8 cellular contexts compared by ENCODE assay signal in genomic region chr5:74631088-74631960, GRCh38. TPM values are rescaled to one million over a fixed set of nuclear protein-coding genes. Genes with fewer than 3 reads are reported as not detected.
DNase-seq lines count a peak whose midpoint lies in the region; ATAC-seq, FAIRE-seq and TF ChIP-seq lines count a peak whose summit lies in the region.

No MANE protein-coding gene starts in this region.

- H2AFZ ChIP-seq in PC-3 (ENCODE audit: low read length) = no peak overlapping the region
- H2AFZ ChIP-seq in H1 (ENCODE audit: low read length) = no peak overlapping the region

- H3K4me3 ChIP-seq in AG04450 (ENCODE audit: low read depth, low read length) = no peak overlapping the region
- H3K4me3 ChIP-seq in PC-3 (ENCODE audit: low read length) = peak overlapping the region; percentile 55
- H3K4me3 ChIP-seq in H1 (ENCODE audit: extremely low read depth in 1 of 4, insufficient read depth in 2 of 4, low read depth in 3 of 4, low read length in 4 of 4) = no peak overlapping the region

- no peak for TF ChIP-seq EP300 in H1 (IDR thresholded peaks at IDR 0.05; ENCODE audit: borderline replicate concordance in 1 of 2, low read depth in 2 of 2, low read length in 2 of 2)

- no peak overlapping the region for H2BK12ac ChIP-seq in H1 (ENCODE audit: low read depth, low read length)

- H3K4me1 ChIP-seq in PC-3 (ENCODE audit: insufficient read depth, low read length) (peaks cover 66% of the 10 kb centered on the region), H1 (replicated peaks in 1 of 4; ENCODE audit: control insufficient read depth in 3 of 4, insufficient read depth in 4 of 4, low read length in 3 of 4) (peaks cover 2 to 20% (median 15%) of the 10 kb centered on the region in 4 experiments)

- H3K36me3 ChIP-seq in PC-3 (ENCODE audit: low read depth, low read length) = peaks cover 37% of the 10 kb centered on the region
- H3K36me3 ChIP-seq in H1 (ENCODE audit: control insufficient read depth in 2 of 4, insufficient read depth in 4 of 4, low read length in 3 of 4) = peaks cover 0 to 4% (median 2%) of the 10 kb centered on the region in 4 experiments; a peak in 1 of 8 replicates

- peaks cover 38% of the 10 kb centered on the region for H3K36me3 Mint-ChIP-seq in neural crest cell (ENCODE audit: low read depth)

- no peak overlapping the region for H2BK15ac ChIP-seq in H1 (ENCODE audit: low read length)

- no peak overlapping the region for H3K18ac ChIP-seq in H1 (ENCODE audit: extremely low read depth, low read length)

- H3K4ac ChIP-seq in H1 (replicated peaks; ENCODE audit: insufficient read length, low read depth, low read length) = no peak overlapping the region

- WGBS in H1 (ENCODE audit: extremely low coverage in 1 of 2, insufficient coverage in 1 of 2, insufficient read length in 1 of 2, insufficient replicate concordance in 2 of 2, low coverage in 1 of 2, low lambda C conversion rate in 2 of 2, missing lambda C conversion rate in 1 of 2), 2 experiments = 57% methylated on average over 11 of the region's 11 CpGs; no CpG with 5 or more reads in 1 of the 2 experiments

- H4K20me1 ChIP-seq in PC-3 (ENCODE audit: low read length) (peaks cover 20% of the 10 kb centered on the region; the same call in 1 of the 2 replicates), H1 (replicated peaks in 1 of 2; ENCODE audit: control insufficient read depth in 1 of 2, insufficient read depth in 2 of 2, low read length in 2 of 2) (peaks cover 0 to 9% of the 10 kb centered on the region in 2 experiments)

- H2BK20ac ChIP-seq in H1 (ENCODE audit: low read length) = no peak overlapping the region

- H3K23ac ChIP-seq in H1 (ENCODE audit: insufficient read length) = no peak overlapping the region

- no peak overlapping the region for H4K8ac ChIP-seq in H1 (ENCODE audit: extremely low read depth, insufficient read depth, low read length)

- peaks cover 1% of the 10 kb centered on the region; the same call in 1 of the 2 replicates for H3K23me2 ChIP-seq in H1 (ENCODE audit: low read depth, low read length)

- no peaks in the 10 kb centered on the region for H3K79me1 ChIP-seq in H1 (ENCODE audit: low read depth, low read length)

- intact Hi-C loops in PC-3 (cut with micrococcal nuclease) = loop anchor here (1.0 to 2.0 kb wide), 3 partner anchors 57 to 223 kb away; no protein-coding TSS in a partner anchor

- no peak for TF ChIP-seq POLR2A in H1 (IDR thresholded peaks at IDR 0.05; ENCODE audit: control extremely low read depth in 1 of 2, low read depth in 2 of 2, low read length in 2 of 2)

- H2AK5ac ChIP-seq in H1 (ENCODE audit: low read depth, low read length) = no peak overlapping the region

- H3F3A ChIP-seq in PC-3 (ENCODE audit: low read length, unreplicated experiment) = peaks cover 30% of the 10 kb centered on the region

- peak overlapping the region; percentile 74 for H3K4me3 Mint-ChIP-seq in neural crest cell

- TF ChIP-seq CTCF in AG04450 (IDR thresholded peaks at IDR 0.05; ENCODE audit: low read depth, low read length) = no peak
- TF ChIP-seq CTCF in PC-3 (conservative IDR thresholded peaks at IDR 0.05; ENCODE audit: low read depth, low read length) = no peak
- no peak for TF ChIP-seq CTCF in H1 (IDR thresholded peaks at IDR 0.05; ENCODE audit: control extremely low read depth in 1 of 3, insufficient read depth in 1 of 3, low read depth in 1 of 3, low read length in 3 of 3)
- TF ChIP-seq CTCF in neural crest cell (conservative IDR thresholded peaks at IDR 0.05) = no peak

- H3K9me2 ChIP-seq in PC-3 (replicated peaks; ENCODE audit: low read length) = no peaks in the 10 kb centered on the region

- CTCF ChIA-PET in AG04450 (lab: Charles Lee) (interaction anchor here (1.2 kb wide), 1 partner anchor 161 kb away, joined by 4 read pairs; no protein-coding TSS in a partner anchor), PC-3 (lab: Charles Lee) (no interaction called here), H1 (lab: Charles Lee; ENCODE audit: partially characterized antibody) (interaction anchor here (0.6 to 1.2 kb wide), 4 partner anchors 13 to 659 kb away, joined by 3 to 4 read pairs (median 4); no protein-coding TSS in a partner anchor)

- POLR2A ChIA-PET in AG04450 (lab: Yijun Ruan, JAX) (interaction anchor here (0.7 to 1.1 kb wide), 5 partner anchors 9 to 588 kb away, joined by 3 to 9 read pairs (median 5); partner anchors contain the start of gene ENC1), PC-3 (lab: Charles Lee; ENCODE audit: unreplicated experiment) (interaction anchor here (0.6 to 0.9 kb wide), 3 partner anchors 9 to 56 kb away, joined by 3 to 4 read pairs (median 3); partner anchors contain the start of gene ENC1), H1 (lab: Charles Lee; ENCODE audit: partially characterized antibody) (interaction anchor here (3.2 kb wide), 1 partner anchor 9 kb away, joined by 24 read pairs; the partner anchor contains the start of gene ENC1)

- H3K9me3 Mint-ChIP-seq in neural crest cell = no peaks in the 10 kb centered on the region

- no peak for FAIRE-seq in H1 (lab: Jason Lieb, UNC)

- H3K9me3 ChIP-seq in AG04450 (ENCODE audit: control insufficient read depth, insufficient read depth, low read length) (peaks cover 4% of the 10 kb centered on the region; the same call in 1 of the 2 replicates), PC-3 (ENCODE audit: low read length) (no peaks in the 10 kb centered on the region), H1 (ENCODE audit: insufficient read depth in 2 of 2, low read depth in 1 of 2, low read length in 1 of 2) (no peaks in the 10 kb centered on the region)

- H3K4me1 Mint-ChIP-seq in neural crest cell = peaks cover 95% of the 10 kb centered on the region

- H2BK120ac ChIP-seq in H1 (replicated peaks; ENCODE audit: low read depth, low read length) = no peak overlapping the region

- no peaks in the 10 kb centered on the region for H3K27me3 Mint-ChIP-seq in neural crest cell (ENCODE audit: low read depth)

- H2BK5ac ChIP-seq in H1 (ENCODE audit: low read depth, low read length) = no peak overlapping the region

- DNase-seq in AG04450 (ENCODE audit: low read depth, low spot score) = peak; percentile 26
- peak; percentile 83 for DNase-seq in PC-3
- DNase-seq in H1 (ENCODE audit: low read depth in 1 of 2, low spot score in 2 of 2) = no peak
- DNase-seq in neural crest cell (ENCODE audit: low read depth, low spot score) = no peak
- no peak for DNase-seq in DMS 273 (lab: John Stamatoyannopoulos, UW; ENCODE audit: unreplicated experiment)
- DNase-seq in NCI-H128 (lab: John Stamatoyannopoulos, UW; ENCODE audit: unreplicated experiment) = no peak

- no TSS peak for BruUV-seq in PC-3 (replicated peaks; lab: Mats Ljungman, UMichigan)

- H3K4me2 ChIP-seq in PC-3 (ENCODE audit: low read length) = peak overlapping the region; percentile 80
- H3K4me2 ChIP-seq in H1 (ENCODE audit: insufficient read depth in 1 of 2, low read depth in 2 of 2, low read length in 2 of 2) = peak overlapping the region; percentile 43 to 51; a peak in 2 of 4 replicates

- peaks cover 57% of the 10 kb centered on the region for H3K79me2 ChIP-seq in PC-3 (ENCODE audit: low read length)
- H3K79me2 ChIP-seq in H1 (ENCODE audit: control insufficient read depth in 1 of 2, insufficient read depth in 2 of 2, low read length in 2 of 2) = peaks cover 0 to 4% of the 10 kb centered on the region in 2 experiments; a peak in 1 of 4 replicates

- peak overlapping the region; percentile 92 for H3K27ac ChIP-seq in AG04450 (ENCODE audit: low read depth, low read length)
- H3K27ac ChIP-seq in PC-3 (ENCODE audit: low read length) = peak overlapping the region; percentile 94
- H3K27ac ChIP-seq in H1 (ENCODE audit: low read depth, low read length) = no peak overlapping the region

- no peak overlapping the region for H3K56ac ChIP-seq in H1 (replicated peaks; ENCODE audit: insufficient read length, low read depth, low read length)

- no peaks in the 10 kb centered on the region for H3K27me3 ChIP-seq in AG04450 (ENCODE audit: control insufficient read depth, insufficient read depth, low read length)
- H3K27me3 ChIP-seq in PC-3 (ENCODE audit: low read length) = no peaks in the 10 kb centered on the region
- H3K27me3 ChIP-seq in H1 (replicated peaks in 1 of 4; ENCODE audit: control insufficient read depth in 3 of 4, extremely low read depth in 1 of 4, insufficient read depth in 3 of 4, low read length in 3 of 4) = peaks cover 0 to 2% (median 0%) of the 10 kb centered on the region in 4 experiments; a peak in 1 of 7 replicates

- ATAC-seq in GM18873 (IDR thresholded peaks at IDR 0.05; ENCODE audit: low FRiP score, unreplicated experiment) (peak; percentile 94), HG03045 (IDR thresholded peaks at IDR 0.05; ENCODE audit: unreplicated experiment) (peak; percentile 94), PC-3 (peak; percentile 58)

- H4K91ac ChIP-seq in H1 (replicated peaks; ENCODE audit: insufficient read length, low read length) = no peak overlapping the region

- no peak for TF ChIP-seq RAD21 in H1 (IDR thresholded peaks at IDR 0.05 in 1 of 2, conservative IDR thresholded peaks at IDR 0.05 in 1 of 2; ENCODE audit: low read depth in 2 of 2, low read length in 2 of 2)

- peak overlapping the region; percentile 58 for H3K27ac Mint-ChIP-seq in neural crest cell (ENCODE audit: unreplicated experiment)

- no peak overlapping the region for H3K14ac ChIP-seq in H1 (ENCODE audit: insufficient read length)

- H3K9ac ChIP-seq in PC-3 (ENCODE audit: low read length) (peak overlapping the region; percentile 63), H1 (replicated peaks in 1 of 4; ENCODE audit: extremely low read depth in 1 of 4, low read depth in 3 of 4, low read length in 3 of 4) (no peak overlapping the region)

- no peak overlapping the region for H4K5ac ChIP-seq in H1 (ENCODE audit: insufficient read length, low read depth, low read length)

RNA-seq across cellular contexts. Expression of gene ENC1, which starts 9.2 kb away (rescaled TPM):
- polyA plus RNA-seq in AG04450 (2011; rRNA removed) = 19.3 and 23.1 TPM in 2 replicates
- polyA minus RNA-seq in AG04450 (2011; rRNA and poly(A)+ RNA removed) = 31.9 and 45.9 TPM in 2 replicates
- total RNA-seq in PC-3 (2014; rRNA removed) = 24.5 TPM in 2 replicates
- 9.5 and 13.2 TPM in 2 replicates for total RNA-seq in H1 (2021; fragmentation: NEBNext Ultra II Directional; extraction: Animal tissue kit (Norgen Biotek cat#: 25700))
- 5.5 and 8.1 TPM in 2 replicates for polyA plus RNA-seq in H1 (2011; rRNA removed)
- polyA plus RNA-seq in H1 (2011; cell fraction: cytosol; rRNA removed) = 3.9 TPM
- polyA plus RNA-seq in H1 (2011; cell fraction: nucleus; rRNA removed) = 11.4 TPM
- polyA plus RNA-seq in H1 (2012, experiment 1 of 2) = 6.2 to 9.2 TPM (median 8.7 TPM) in 4 replicates
- polyA plus RNA-seq in H1 (2012, experiment 2 of 2) = 1.7 TPM
- polyA plus RNA-seq in H1 (2013, experiment 1 of 2) = 2.9 TPM
- 3.2 TPM for polyA plus RNA-seq in H1 (2013, experiment 2 of 2)
- 16.2 and 17.9 TPM in 2 replicates for polyA minus RNA-seq in H1 (2011; rRNA and poly(A)+ RNA removed)
- polyA minus RNA-seq in H1 (2011; cell fraction: cytosol; rRNA and poly(A)+ RNA removed) = 5.1 TPM
- polyA minus RNA-seq in H1 (2011; cell fraction: nucleus; rRNA and poly(A)+ RNA removed) = 27.7 TPM
- 130 and 135 TPM in 2 replicates for total RNA-seq in neural crest cell

RNA-seq across cellular contexts. Expression of gene HEXB, which starts 53.7 kb away (rescaled TPM):
- polyA plus RNA-seq in AG04450 (2011; rRNA removed) (193 and 246 TPM in 2 replicates), H1 (2011; rRNA removed) (38.1 and 39.7 TPM in 2 replicates)
- polyA minus RNA-seq in AG04450 (2011; rRNA and poly(A)+ RNA removed) = 105 and 115 TPM in 2 replicates
- total RNA-seq in PC-3 (2014; rRNA removed) (91.5 and 131 TPM in 2 replicates), neural crest cell (50.8 and 54.3 TPM in 2 replicates)
- 69.2 and 73.4 TPM in 2 replicates for total RNA-seq in H1 (2021; fragmentation: NEBNext Ultra II Directional; extraction: Animal tissue kit (Norgen Biotek cat#: 25700))
- 55.6 TPM for polyA plus RNA-seq in H1 (2011; cell fraction: cytosol; rRNA removed)
- 42.6 TPM for polyA plus RNA-seq in H1 (2011; cell fraction: nucleus; rRNA removed)
- 55.2 to 73.8 TPM (median 57.7 TPM) in 4 replicates for polyA plus RNA-seq in H1 (2012, experiment 1 of 2)
- 10.1 TPM for polyA plus RNA-seq in H1 (2012, experiment 2 of 2)
- polyA plus RNA-seq in H1 (2013, experiment 1 of 2) = 84.9 TPM
- 93.4 TPM for polyA plus RNA-seq in H1 (2013, experiment 2 of 2)
- 23.6 and 32.0 TPM in 2 replicates for polyA minus RNA-seq in H1 (2011; rRNA and poly(A)+ RNA removed)
- 18.1 TPM for polyA minus RNA-seq in H1 (2011; cell fraction: cytosol; rRNA and poly(A)+ RNA removed)
- 34.0 TPM for polyA minus RNA-seq in H1 (2011; cell fraction: nucleus; rRNA and poly(A)+ RNA removed)

Comparison
In these comparisons a context has a peak if more than half of its experiments do, and no peak if none do; other contexts are left out.
1. DNase-seq: peak in AG04450 (single experiment) and PC-3 (single experiment); none in H1 (0 of 2), neural crest cell (single experiment), DMS 273 (single experiment) and NCI-H128 (single experiment).
2. Peak in every context shown above with its lines, with median percentiles within 50 percentile points of each other: ATAC-seq.